In genomic region chr1:160656737-160657476, GRCh38 we compare ENCODE assay signal across 16 cellular contexts. TPM values are rescaled to one million over a fixed set of nuclear protein-coding genes. Genes with fewer than 3 reads are reported as not detected.
DNase-seq lines count a peak whose midpoint lies in the region; ATAC-seq and TF ChIP-seq lines count a peak whose summit lies in the region.
"Had no signal": no experiment of that assay in that cellular context is flagged by ENCODE, and none has a peak within 500 bp of the region (broad histone marks: within the 10 kb centered on the region; RNA-seq: fewer than 3 reads in every experiment).

No MANE protein-coding gene starts in this region.

- H3K27ac Mint-ChIP-seq in activated T-cell treated with anti-CD3 and anti-CD28 coated beads, Interleukin-2, amount 50 U/mL, for 72 hours, result peak overlapping the region; percentile 97
- peak overlapping the region; percentile 28 for H3K27ac Mint-ChIP-seq in activated T-helper 17 cell treated with anti-CD3 and anti-CD28 coated beads, Interleukin-2, amount 50 U/mL, for 72 hours
- H3K27ac Mint-ChIP-seq in H9, result no peak overlapping the region; a peak in 1 of 7 replicates

- no peak overlapping the region for H3K56ac ChIP-seq in H9 (ENCODE audit: insufficient read length, low read depth, low read length)

- H2BK20ac ChIP-seq in H9 (ENCODE audit: low read depth, low read length, poor library complexity, severe bottlenecking), result no peak overlapping the region

- H3K27me3 ChIP-seq in HL-60 (ENCODE audit: insufficient read depth, poor library complexity, severe bottlenecking) (no peaks in the 10 kb centered on the region), neutrophil (no peaks in the 10 kb centered on the region), H9 (ENCODE audit: insufficient read depth, low read length) (no peaks in the 10 kb centered on the region)

- no peak overlapping the region for H3K9ac ChIP-seq in H9 (ENCODE audit: extremely low read depth, insufficient read length, low read length)

- H4K91ac ChIP-seq in H9 (ENCODE audit: insufficient read length, low read depth, low read length), result no peak overlapping the region

- H3K27me3 Mint-ChIP-seq in activated T-cell treated with anti-CD3 and anti-CD28 coated beads, Interleukin-2, amount 50 U/mL, for 72 hours (ENCODE audit: low read depth), result no peaks in the 10 kb centered on the region
- no peaks in the 10 kb centered on the region for H3K27me3 Mint-ChIP-seq in activated T-helper 17 cell treated with anti-CD3 and anti-CD28 coated beads, Interleukin-2, amount 50 U/mL, for 72 hours
- H3K27me3 Mint-ChIP-seq in H9 (ENCODE audit: low read depth), result no peaks in the 10 kb centered on the region; the same call in 1 of the 2 replicates

- H3K9me3 Mint-ChIP-seq in activated T-cell treated with anti-CD3 and anti-CD28 coated beads, Interleukin-2, amount 50 U/mL, for 72 hours, result peaks cover 6 to 8% of the 10 kb centered on the region in 2 donors
- H3K9me3 Mint-ChIP-seq in activated T-helper 17 cell treated with anti-CD3 and anti-CD28 coated beads, Interleukin-2, amount 50 U/mL, for 72 hours, result no peaks in the 10 kb centered on the region
- peaks cover 5 to 8% of the 10 kb centered on the region in 2 experiments; a peak in 4 of 5 replicates for H3K9me3 Mint-ChIP-seq in H9

- H3K79me2 ChIP-seq in H9 (ENCODE audit: insufficient read depth, low read length), result no peaks in the 10 kb centered on the region

- no peak overlapping the region for H3K4me2 ChIP-seq in H9 (ENCODE audit: insufficient read depth, insufficient read length, low read length)

- H3K18ac ChIP-seq in H9 (ENCODE audit: insufficient read length, low read depth, low read length), result no peak overlapping the region

- H3K36me3 Mint-ChIP-seq in activated T-cell treated with anti-CD3 and anti-CD28 coated beads, Interleukin-2, amount 50 U/mL, for 72 hours (ENCODE audit: insufficient read depth in 2 of 2), result peaks cover 6 to 9% of the 10 kb centered on the region in 2 donors
- no peaks in the 10 kb centered on the region for H3K36me3 Mint-ChIP-seq in activated T-helper 17 cell treated with anti-CD3 and anti-CD28 coated beads, Interleukin-2, amount 50 U/mL, for 72 hours (ENCODE audit: low read depth)
- peaks cover 2 to 15% (median 4%) of the 10 kb centered on the region in 3 experiments; a peak in 5 of 7 replicates for H3K36me3 Mint-ChIP-seq in H9 (ENCODE audit: insufficient read depth in 1 of 3, low read depth in 3 of 3)

- no peaks in the 10 kb centered on the region for H3K36me3 ChIP-seq in neutrophil
- H3K36me3 ChIP-seq: prostate gland had no signal

- no peak overlapping the region for H2AK5ac ChIP-seq in H9 (ENCODE audit: insufficient read length, low read length)

- ATAC-seq in activated T-cell treated with anti-CD3 and anti-CD28 coated beads, Interleukin-2, amount 50 U/mL, for 72 hours (replicated peaks in 1 of 2), result peak; percentile 78 to 80
- peak; percentile 85 for ATAC-seq in activated T-helper 17 cell treated with anti-CD3 and anti-CD28 coated beads, Interleukin-2, amount 50 U/mL, for 72 hours (replicated peaks)

- H3K4ac ChIP-seq in H9 (ENCODE audit: low read depth, low read length), result no peak overlapping the region

- no peak for DNase-seq in activated T-cell treated with anti-CD3 and anti-CD28 coated beads, Interleukin-2, amount 50 U/mL, for 72 hours
- no peak for DNase-seq in activated T-cell treated with anti-CD3 and anti-CD28 coated beads, Interleukin-2, amount 50 U/mL, for 1 hour
- DNase-seq in HL-60 (ENCODE audit: low read depth in 1 of 2, low spot score in 1 of 2), result no peak
- no peak for DNase-seq in NCI-H510A (lab: John Stamatoyannopoulos, UW)
- DNase-seq in H9, result no peak
- DNase-seq in NCI-H1105 (lab: John Stamatoyannopoulos, UW), result no peak
- DNase-seq: aorta; dermis blood vessel endothelial cell; DMS 273 treated with DMSO at 0.1 percent for 48 hours; NCI-H1694; stimulated activated CD4-positive, alpha-beta T cell treated with anti-CD3 and anti-CD28 coated beads, Interleukin-12 subunit alpha, Interleukin-12 subunit beta, amount 100 ng/mL, for 4 hours had no signal

- TF ChIP-seq CTCF in HL-60 (IDR thresholded peaks at IDR 0.05; ENCODE audit: insufficient read depth, low read length) (no peak), neutrophil (IDR thresholded peaks at IDR 0.05) (no peak), H9 (conservative IDR thresholded peaks at IDR 0.05) (no peak)

- no peak overlapping the region for H3T11ph ChIP-seq in H9 (ENCODE audit: low read length)

- WGBS in H9 (ENCODE audit: extremely low coverage, insufficient read length, low lambda C conversion rate), result no CpG with 5 or more reads among the region's 8 CpGs

- H3K4me3 Mint-ChIP-seq in activated T-cell treated with anti-CD3 and anti-CD28 coated beads, Interleukin-2, amount 50 U/mL, for 72 hours, result peak overlapping the region; percentile 35 to 72
- peak overlapping the region; percentile 43 for H3K4me3 Mint-ChIP-seq in activated T-helper 17 cell treated with anti-CD3 and anti-CD28 coated beads, Interleukin-2, amount 50 U/mL, for 72 hours
- H3K4me3 Mint-ChIP-seq in H9, result no peak overlapping the region

- peaks cover 16 to 23% of the 10 kb centered on the region in 2 experiments for H3K4me1 ChIP-seq in neutrophil (ENCODE audit: control insufficient read depth in 1 of 2, insufficient read depth in 1 of 2, low read depth in 1 of 2, low read length in 1 of 2)
- peaks cover 8% of the 10 kb centered on the region; the same call in 1 of the 2 replicates for H3K4me1 ChIP-seq in H9 (ENCODE audit: insufficient read depth, low read length)

- H3K4me3 ChIP-seq in HL-60 (replicated peaks; ENCODE audit: insufficient read depth, low read length) (no peak overlapping the region), neutrophil (ENCODE audit: low read depth in 1 of 2, low read length in 1 of 2) (no peak overlapping the region)
- H3K4me3 ChIP-seq: prostate gland had no signal

- H3K9me3 ChIP-seq in neutrophil (no peaks in the 10 kb centered on the region), H9 (ENCODE audit: control insufficient read depth, low read depth, low read length) (no peaks in the 10 kb centered on the region)
- H3K9me3 ChIP-seq: prostate gland had no signal

- H2AFZ ChIP-seq in H9 (ENCODE audit: low read length), result no peak overlapping the region

- no peaks in the 10 kb centered on the region for H3K23me2 ChIP-seq in H9 (ENCODE audit: insufficient read length, low read depth, low read length, poor library complexity, severe bottlenecking)

- H4K8ac ChIP-seq in H9 (replicated peaks; ENCODE audit: insufficient read length, low read depth, low read length), result no peak overlapping the region

- H3K23ac ChIP-seq in H9 (ENCODE audit: insufficient read length, low read depth, low read length), result no peak overlapping the region

- H3K14ac ChIP-seq in H9 (ENCODE audit: insufficient read depth, low read length), result no peak overlapping the region

- H2BK5ac ChIP-seq in H9 (ENCODE audit: insufficient read length, low read length), result no peak overlapping the region

- H4K5ac ChIP-seq in H9 (ENCODE audit: insufficient read length, low read depth, low read length), result no peak overlapping the region

- H4K20me1 ChIP-seq in H9 (ENCODE audit: control insufficient read depth, insufficient read depth, insufficient read length), result no peaks in the 10 kb centered on the region

- H3K4me1 Mint-ChIP-seq in activated T-cell treated with anti-CD3 and anti-CD28 coated beads, Interleukin-2, amount 50 U/mL, for 72 hours (ENCODE audit: low read depth), result peaks cover 61% of the 10 kb centered on the region
- peaks cover 17% of the 10 kb centered on the region for H3K4me1 Mint-ChIP-seq in activated T-helper 17 cell treated with anti-CD3 and anti-CD28 coated beads, Interleukin-2, amount 50 U/mL, for 72 hours
- H3K4me1 Mint-ChIP-seq in H9, result peaks cover 29 to 45% of the 10 kb centered on the region in 2 experiments

- no peaks in the 10 kb centered on the region for H3K79me1 ChIP-seq in H9 (ENCODE audit: insufficient read depth, low read depth, low read length, poor library complexity, severe bottlenecking)

- H2BK12ac ChIP-seq in H9 (ENCODE audit: insufficient read length, low read depth, low read length), result no peak overlapping the region

- H2BK15ac ChIP-seq in H9 (ENCODE audit: low read depth, low read length), result no peak overlapping the region

- H2BK120ac ChIP-seq in H9 (ENCODE audit: low read depth, low read length, poor library complexity, severe bottlenecking), result no peak overlapping the region

- H3K27ac ChIP-seq in HL-60 (replicated peaks) (peak overlapping the region; percentile 10), neutrophil (peak overlapping the region; percentile 63), H9 (ENCODE audit: insufficient read length, low read depth, low read length) (no peak overlapping the region)

RNA-seq across cellular contexts. Expression of gene SLAMF1, which starts 10.1 kb away (rescaled TPM):
- 100 to 1,000 TPM in 1 of 2 donors, 10 to 100 TPM in 1; 81.4 to 134 TPM for total RNA-seq in activated T-cell treated with anti-CD3 and anti-CD28 coated beads, Interleukin-2, amount 50 U/mL, for 72 hours
- 100 to 1,000 TPM; 121 to 186 TPM for total RNA-seq in activated T-helper 17 cell treated with anti-CD3 and anti-CD28 coated beads, Interleukin-2, amount 50 U/mL, for 72 hours
- not detected in 2 replicates for total RNA-seq in H9 (2021)
- total RNA-seq: dermis blood vessel endothelial cell, fibroblast of lung, H1 had no signal

RNA-seq across cellular contexts. Expression of gene CD48, which starts 54.7 kb away (rescaled TPM):
- total RNA-seq in activated T-cell treated with anti-CD3 and anti-CD28 coated beads, Interleukin-2, amount 50 U/mL, for 72 hours, result 100 to 1,000 TPM; 215 to 220 TPM
- 100 to 1,000 TPM; 151 to 179 TPM for total RNA-seq in activated T-helper 17 cell treated with anti-CD3 and anti-CD28 coated beads, Interleukin-2, amount 50 U/mL, for 72 hours
- total RNA-seq in H9 (2021), result not detected in 2 replicates
- total RNA-seq: dermis blood vessel endothelial cell, fibroblast of lung, H1 had no signal

Comparison
In these comparisons a context has a peak if more than half of its experiments do, and no peak if none do; other contexts are left out.
1. H3K27ac Mint-ChIP-seq: peak in activated T-cell treated with anti-CD3 and anti-CD28 coated beads, Interleukin-2, amount 50 U/mL, for 72 hours (single experiment) and activated T-helper 17 cell treated with anti-CD3 and anti-CD28 coated beads, Interleukin-2, amount 50 U/mL, for 72 hours (single experiment); none in H9 (0 of 3).
2. H3K4me3 Mint-ChIP-seq: peak in activated T-cell treated with anti-CD3 and anti-CD28 coated beads, Interleukin-2, amount 50 U/mL, for 72 hours (2 of 2) and activated T-helper 17 cell treated with anti-CD3 and anti-CD28 coated beads, Interleukin-2, amount 50 U/mL, for 72 hours (single experiment); none in H9 (0 of 2).
3. RNA of gene SLAMF1, which starts 10.1 kb away (total RNA-seq): 121 to 186 TPM in activated T-helper 17 cell treated with anti-CD3 and anti-CD28 coated beads, Interleukin-2, amount 50 U/mL, for 72 hours and 81.4 to 134 TPM in activated T-cell treated with anti-CD3 and anti-CD28 coated beads, Interleukin-2, amount 50 U/mL, for 72 hours; not detected in H9; every median in the first group is over 10 times any median in the second.
4. RNA of gene CD48, which starts 54.7 kb away (total RNA-seq): 215 to 220 TPM in activated T-cell treated with anti-CD3 and anti-CD28 coated beads, Interleukin-2, amount 50 U/mL, for 72 hours and 151 to 179 TPM in activated T-helper 17 cell treated with anti-CD3 and anti-CD28 coated beads, Interleukin-2, amount 50 U/mL, for 72 hours; not detected in H9; every median in the first group is over 100 times any median in the second.